Comparison of ENCODE assay signal across 29 cellular contexts in genomic region chr19:1281270-1281894, GRCh38. TPM values are rescaled to one million over a fixed set of nuclear protein-coding genes. Genes with fewer than 3 reads are reported as not detected.
"Had no signal": no experiment of that assay in that cellular context is flagged by ENCODE, and none has a peak within 500 bp of the region (broad histone marks: within the 10 kb centered on the region; RNA-seq: fewer than 3 reads in every experiment).

No MANE protein-coding gene starts in this region.

- ATAC-seq: activated CD4-positive, CD25-positive, alpha-beta regulatory T cell treated with anti-CD3 and anti-CD28 coated beads, Interleukin-2, amount 50 U/mL, for 24 hours; activated T-cell treated with anti-CD3 and anti-CD28 coated beads, Interleukin-2, amount 50 U/mL, for 4 hours; gastrocnemius medialis; left colon; right lobe of liver; stimulated activated memory B cell treated with anti-CD40 and anti-IgM and Interleukin-4, amounts not matched to agents 10 μg/mL and 1 μg/mL and 100 μg/mL, for 72 hours; T-helper 17 cell had no signal

- H3K27ac ChIP-seq: coronary artery, esophagus squamous epithelium, gastrocnemius medialis, right lobe of liver, skin epidermis, testis, vagina, VCaP had no signal

- H3K27ac Mint-ChIP-seq: endodermal cell; memory B cell; nephron progenitor cell; stimulated activated memory B cell treated with anti-CD40 and anti-IgM and Interleukin-4, amounts not matched to agents 10 μg/mL and 1 μg/mL and 100 μg/mL, for 72 hours had no signal

- H3K9me3 Mint-ChIP-seq: activated T-cell treated with anti-CD3 and anti-CD28 coated beads, Interleukin-2, amount 50 U/mL, for 4 hours; endodermal cell; memory B cell; nephron progenitor cell; stimulated activated memory B cell treated with anti-CD40 and anti-IgM and Interleukin-4, amounts not matched to agents 10 μg/mL and 1 μg/mL and 100 μg/mL, for 72 hours had no signal

- H3K4me3 Mint-ChIP-seq: activated T-cell treated with anti-CD3 and anti-CD28 coated beads, Interleukin-2, amount 50 U/mL, for 4 hours; endodermal cell; memory B cell; nephron progenitor cell; stimulated activated memory B cell treated with anti-CD40 and anti-IgM and Interleukin-4, amounts not matched to agents 10 μg/mL and 1 μg/mL and 100 μg/mL, for 72 hours; T-helper 17 cell had no signal

- DNase-seq: activated CD8-positive, alpha-beta memory T cell treated with anti-CD3 and anti-CD28 coated beads for 24 hours; activated CD8-positive, alpha-beta memory T cell treated with anti-CD3 and anti-CD28 coated beads, Interleukin-2, amount 50 U/mL, for 4 hours; activated effector memory CD4-positive, alpha-beta T cell treated with Interleukin-2 at 50 U/mL for 16 hours; activated naive CD4-positive, alpha-beta T cell treated with anti-CD3 and anti-CD28 coated beads, Interleukin-2, amount 50 U/mL, for 16 hours; activated T-cell treated with anti-CD3 and anti-CD28 coated beads, Interleukin-2, amount 50 U/mL, for 4 hours; cerebellar nuclear complex; endodermal cell; esophagus squamous epithelium; gastrocnemius medialis; head of caudate nucleus; islet precursor cell; left colon; nephron progenitor cell; posterior cingulate gyrus; stimulated activated CD4-positive, alpha-beta T cell treated with anti-CD3 and anti-CD28 coated beads, Interleukin-2, amount 100 ng/mL, for 24 hours; SW 1271; T-helper 17 cell; testis; trophoblast cell had no signal

- H3K4me3 ChIP-seq: coronary artery, esophagus squamous epithelium, gastrocnemius medialis, right lobe of liver, skin epidermis, testis, vagina had no signal

- H3K9me3 ChIP-seq: esophagus squamous epithelium, gastrocnemius medialis, right lobe of liver, testis, vagina had no signal

- H3K27me3 ChIP-seq: right lobe of liver, testis, vagina had no signal

RNA-seq across cellular contexts. Expression of gene EFNA2, which starts 4.3 kb away (rescaled TPM):
- total RNA-seq: activated T-cell treated with anti-CD3 and anti-CD28 coated beads, Interleukin-2, amount 50 U/mL, for 4 hours; esophagus squamous epithelium; gastrocnemius medialis; lower leg skin; omental fat pad; T-helper 17 cell; vagina had no signal
